In genomic region chr1:51902456-51902855, GRCh38 we compare ENCODE assay signal across 39 cellular contexts.
"Had no signal": no experiment of that assay in that cellular context is flagged by ENCODE, and none has a peak within 500 bp of the region (broad histone marks: within the 10 kb centered on the region; RNA-seq: fewer than 3 reads in every experiment).

No MANE protein-coding gene starts in this region.

- H3K36me3 Mint-ChIP-seq: activated naive CD4-positive, alpha-beta T cell treated with anti-CD3 and anti-CD28 coated beads, Interleukin-2, amount 50 U/mL, for 24 hours; activated naive CD4-positive, alpha-beta T cell treated with anti-CD3 and anti-CD28 coated beads, Interleukin-2, amount 50 U/mL, for 72 hours; activated naive CD8-positive, alpha-beta T cell; activated naive CD8-positive, alpha-beta T cell treated with anti-CD3 and anti-CD28 coated beads for 36 hours; brain had no signal

- H3K27ac ChIP-seq: adrenal gland, ascending aorta, body of pancreas, brain microvascular endothelial cell, breast epithelium, cardiac muscle cell had no signal

- FAIRE-seq: astrocyte, bronchial epithelial cell had no signal

- H3K9me3 Mint-ChIP-seq: activated naive CD4-positive, alpha-beta T cell treated with anti-CD3 and anti-CD28 coated beads, Interleukin-2, amount 50 U/mL, for 24 hours; activated T-cell treated with anti-CD3 and anti-CD28 coated beads, Interleukin-2, amount 50 U/mL, for 24 hours; activated T-cell treated with anti-CD3 and anti-CD28 coated beads, Interleukin-2, amount 50 U/mL, for 4 hours; activated T-helper 1 cell treated with anti-CD3 and anti-CD28 coated beads, Interleukin-12 subunit alpha, Interleukin-12 subunit beta, Interleukin-2, Interleukin-4 antibody, amounts not matched to agents 30 ng/mL and 10 ng/mL and 1 ng/mL, durations not matched to agents 14 hours and 24 hours and 36 hours; central memory CD8-positive, alpha-beta T cell had no signal

- H3K4me3 Mint-ChIP-seq: activated naive CD4-positive, alpha-beta T cell treated with anti-CD3 and anti-CD28 coated beads for 36 hours; activated naive CD4-positive, alpha-beta T cell treated with anti-CD3 and anti-CD28 coated beads, Interleukin-2, amount 10 ng/mL, durations not matched to agents 7 days and 5 days; activated naive CD4-positive, alpha-beta T cell treated with anti-CD3 and anti-CD28 coated beads, Interleukin-2, amount 50 U/mL, for 24 hours; activated naive CD8-positive, alpha-beta T cell; activated naive CD8-positive, alpha-beta T cell treated with anti-CD3 and anti-CD28 coated beads for 36 hours; activated naive CD8-positive, alpha-beta T cell treated with anti-CD3 and anti-CD28 coated beads, Interleukin-2, amount 10 ng/mL, durations not matched to agents 7 days and 5 days; activated naive CD8-positive, alpha-beta T cell treated with anti-CD3 and anti-CD28 coated beads, Interleukin-2, amount 50 U/mL, for 24 hours; activated T-cell treated with anti-CD3 and anti-CD28 coated beads, Interleukin-2, amount 50 U/mL, for 24 hours; activated T-cell treated with anti-CD3 and anti-CD28 coated beads, Interleukin-2, amount 50 U/mL, for 4 hours; activated T-cell treated with anti-CD3 and anti-CD28 coated beads, Interleukin-2, amount 50 U/mL, for 72 hours; activated T-helper 1 cell treated with anti-CD3 and anti-CD28 coated beads, Interleukin-12 subunit alpha, Interleukin-12 subunit beta, Interleukin-2, Interleukin-4 antibody, amounts not matched to agents 30 ng/mL and 10 ng/mL and 1 ng/mL, durations not matched to agents 14 hours and 24 hours and 36 hours; activated T-helper 17 cell treated with anti-CD3 and anti-CD28 coated beads, Interleukin-2, amount 50 U/mL, for 72 hours; brain; central memory CD8-positive, alpha-beta T cell had no signal

- H3K36me3 ChIP-seq: adrenal gland, ascending aorta, brain microvascular endothelial cell, breast epithelium, cardiac muscle cell had no signal

- H3K4me1 ChIP-seq: adrenal gland, ascending aorta, body of pancreas, breast epithelium had no signal

- H3K4me1 Mint-ChIP-seq: activated T-helper 17 cell treated with anti-CD3 and anti-CD28 coated beads, Interleukin-2, amount 50 U/mL, for 72 hours; central memory CD8-positive, alpha-beta T cell had no signal

- H3K27me3 ChIP-seq: adrenal gland, ascending aorta, body of pancreas, brain microvascular endothelial cell, cardiac muscle cell had no signal

- H3K27ac Mint-ChIP-seq: activated naive CD4-positive, alpha-beta T cell treated with anti-CD3 and anti-CD28 coated beads for 36 hours; activated naive CD4-positive, alpha-beta T cell treated with anti-CD3 and anti-CD28 coated beads, Interleukin-2, amount 10 ng/mL, durations not matched to agents 7 days and 5 days; activated naive CD4-positive, alpha-beta T cell treated with anti-CD3 and anti-CD28 coated beads, Interleukin-2, amount 50 U/mL, for 24 hours; activated naive CD4-positive, alpha-beta T cell treated with anti-CD3 and anti-CD28 coated beads, Interleukin-2, amount 50 U/mL, for 72 hours; activated naive CD8-positive, alpha-beta T cell; activated naive CD8-positive, alpha-beta T cell treated with anti-CD3 and anti-CD28 coated beads for 36 hours; activated naive CD8-positive, alpha-beta T cell treated with anti-CD3 and anti-CD28 coated beads, Interleukin-2, amount 10 ng/mL, durations not matched to agents 7 days and 5 days; activated naive CD8-positive, alpha-beta T cell treated with anti-CD3 and anti-CD28 coated beads, Interleukin-2, amount 50 U/mL, for 24 hours; activated T-cell treated with anti-CD3 and anti-CD28 coated beads, Interleukin-2, amount 50 U/mL, for 24 hours; activated T-cell treated with anti-CD3 and anti-CD28 coated beads, Interleukin-2, amount 50 U/mL, for 72 hours; activated T-helper 1 cell treated with anti-CD3 and anti-CD28 coated beads, Interleukin-12 subunit alpha, Interleukin-12 subunit beta, Interleukin-2, Interleukin-4 antibody, amounts not matched to agents 30 ng/mL and 10 ng/mL and 1 ng/mL, durations not matched to agents 14 hours and 24 hours and 36 hours; activated T-helper 17 cell treated with anti-CD3 and anti-CD28 coated beads, Interleukin-2, amount 50 U/mL, for 72 hours; activated T-helper 2 cell treated with anti-CD3 and anti-CD28 coated beads, Interferon-gamma antibody, Interleukin-2, Interleukin-4, amounts not matched to agents 10 μg/mL and 5 μg/mL and 100 μg/mL, durations not matched to agents 14 hours and 24 hours and 36 hours; brain had no signal

- DNase-seq: activated effector memory CD4-positive, alpha-beta T cell treated with anti-CD3 and anti-CD28 coated beads, Interleukin-2, amount 50 U/mL, for 16 hours; activated effector memory CD4-positive, alpha-beta T cell treated with Interleukin-2 at 50 U/mL for 16 hours; activated gamma-delta T cell; activated gamma-delta T cell treated with Interleukin-2 at 50 U/mL for 16 hours; activated naive CD4-positive, alpha-beta T cell; activated naive CD4-positive, alpha-beta T cell treated with anti-CD3 and anti-CD28 coated beads for 36 hours; activated naive CD4-positive, alpha-beta T cell treated with anti-CD3 and anti-CD28 coated beads, Interleukin-2, amount 10 ng/mL, durations not matched to agents 7 days and 5 days; activated naive CD4-positive, alpha-beta T cell treated with anti-CD3 and anti-CD28 coated beads, Interleukin-2, amount 50 U/mL, for 16 hours; activated naive CD4-positive, alpha-beta T cell treated with Interleukin-2 at 50 U/mL for 16 hours; activated naive CD8-positive, alpha-beta T cell treated with anti-CD3 and anti-CD28 coated beads for 36 hours; activated naive CD8-positive, alpha-beta T cell treated with anti-CD3 and anti-CD28 coated beads, Interleukin-2, amount 10 ng/mL, durations not matched to agents 7 days and 5 days; activated naive CD8-positive, alpha-beta T cell treated with anti-CD3 and anti-CD28 coated beads, Interleukin-2, amount 50 U/mL, for 24 hours; activated T-cell treated with anti-CD3 and anti-CD28 coated beads, Interleukin-2, amount 50 U/mL, for 24 hours; activated T-cell treated with anti-CD3 and anti-CD28 coated beads, Interleukin-2, amount 50 U/mL, for 4 hours; activated T-cell treated with anti-CD3 and anti-CD28 coated beads, Interleukin-2, amount 50 U/mL, for 48 hours; activated T-cell treated with anti-CD3 and anti-CD28 coated beads, Interleukin-2, amount 50 U/mL, for 72 hours; adrenal gland; amniotic stem cell; amygdala; anterior cingulate cortex; aorta; body of pancreas; brain microvascular endothelial cell; caudate nucleus; central memory CD4-positive, alpha-beta T cell; cerebellar nuclear complex had no signal

- ATAC-seq: activated naive CD4-positive, alpha-beta T cell treated with anti-CD3 and anti-CD28 coated beads, Interleukin-2, amount 50 U/mL, for 72 hours; activated naive CD8-positive, alpha-beta T cell treated with anti-CD3 and anti-CD28 coated beads, Interleukin-2, amount 50 U/mL, for 24 hours; activated T-cell treated with anti-CD3 and anti-CD28 coated beads, Interleukin-2, amount 50 U/mL, for 4 hours; activated T-cell treated with anti-CD3 and anti-CD28 coated beads, Interleukin-2, amount 50 U/mL, for 72 hours; activated T-helper 17 cell treated with anti-CD3 and anti-CD28 coated beads, Interleukin-2, amount 50 U/mL, for 72 hours; body of pancreas had no signal

- H3K4me3 ChIP-seq: adrenal gland, ascending aorta, body of pancreas, breast epithelium, cardiac muscle cell had no signal

- H3K9me3 ChIP-seq: adrenal gland, ascending aorta, body of pancreas, breast epithelium had no signal
